ENCODE assay signal across 24 cellular contexts in the genomic region with DNA sequence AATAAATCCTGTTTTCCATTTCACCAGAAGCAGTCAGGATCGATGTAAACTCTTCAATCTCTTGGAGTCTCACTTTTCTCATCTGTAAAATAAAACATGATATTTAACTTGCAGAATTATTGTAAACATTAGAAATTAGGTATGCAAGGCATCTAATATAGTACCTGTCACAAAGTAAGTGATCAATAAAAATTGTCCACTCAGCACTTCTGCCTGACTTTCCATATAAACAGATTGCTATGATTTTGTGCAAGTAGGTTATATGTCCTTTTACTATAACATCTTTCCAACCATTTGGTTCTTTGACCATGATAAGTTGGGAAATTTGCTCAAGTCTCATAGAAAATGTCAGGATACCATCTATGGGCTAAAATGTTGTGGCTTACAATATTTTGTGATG.
DNase-seq lines count a peak whose midpoint lies in the region; ATAC-seq, FAIRE-seq and TF ChIP-seq lines count a peak whose summit lies in the region.
"Had no signal": no experiment of that assay in that cellular context is flagged by ENCODE, and none has a peak within 500 bp of the region (broad histone marks: within the 10 kb centered on the region; RNA-seq: fewer than 3 reads in every experiment).

No MANE protein-coding gene starts in this region.

- H3K27ac Mint-ChIP-seq in HFFc6, result no peak overlapping the region
- H3K27ac Mint-ChIP-seq: B cell; CD4-positive, alpha-beta memory T cell; CD4-positive, CD25-positive, alpha-beta regulatory T cell; CD8-positive, alpha-beta memory T cell had no signal

- no peak for DNase-seq in A549 (ENCODE audit: low read depth in 1 of 2, low spot score in 1 of 2)
- DNase-seq in HCT116 (ENCODE audit: low read depth, low spot score), result no peak
- no peak for DNase-seq in H1 (ENCODE audit: low read depth in 1 of 2, low spot score in 2 of 2)
- no peak for DNase-seq in HFFc6
- DNase-seq: 8988T; AML-193; CD4-positive, alpha-beta memory T cell; CD4-positive, CD25-positive, alpha-beta regulatory T cell; CD8-positive, alpha-beta memory T cell; COR-L47; DMS 273 treated with DMSO at 0.1 percent for 48 hours; DMS153; DMS53; DMS79; DND-41; GDM1 had no signal

- H3K36me3 ChIP-seq in HCT116 (ENCODE audit: control insufficient read depth in 1 of 2, insufficient read depth in 2 of 2, low read length in 2 of 2), result no peaks in the 10 kb centered on the region
- H3K36me3 ChIP-seq in H1 (ENCODE audit: control insufficient read depth in 2 of 4, insufficient read depth in 4 of 4, low read length in 3 of 4), result no peaks in the 10 kb centered on the region
- H3K36me3 ChIP-seq: BLaER1 treated with 17β-estradiol and CSF1 and Interleukin-3, amounts not matched to agents 10 nM and 100 nM had no signal

- POLR2A ChIA-PET in A549 (lab: Yijun Ruan, JAX) (no interaction called here), HCT116 (lab: Charles Lee) (interaction anchor here (1.7 kb wide), 1 partner anchor 31 kb away, joined by 3 read pairs; no protein-coding TSS in a partner anchor), H1 (lab: Charles Lee; ENCODE audit: partially characterized antibody) (no interaction called here)

- TF ChIP-seq EP300 in A549 (IDR thresholded peaks at IDR 0.05) (no peak), H1 (IDR thresholded peaks at IDR 0.05; ENCODE audit: borderline replicate concordance in 1 of 2, low read depth in 2 of 2, low read length in 2 of 2) (no peak)

- no TSS peak for BruUV-seq in HCT116 (replicated peaks; lab: Mats Ljungman, UMichigan)

- H2BK12ac ChIP-seq in H1 (ENCODE audit: low read depth, low read length), result no peak overlapping the region

- H3K9me3 Mint-ChIP-seq in HFFc6, result peaks cover 19% of the 10 kb centered on the region

- H2AK5ac ChIP-seq in H1 (ENCODE audit: low read depth, low read length), result no peak overlapping the region

- peaks cover 6% of the 10 kb centered on the region; the same call in 2 of the 3 replicates for H3K9me3 ChIP-seq in A549
- peaks cover 0 to under 1% of the 10 kb centered on the region in 2 experiments; a peak in 1 of 4 replicates for H3K9me3 ChIP-seq in HCT116 (ENCODE audit: control insufficient read depth in 1 of 2, insufficient read depth in 1 of 2, low read depth in 1 of 2, low read length in 2 of 2)
- H3K9me3 ChIP-seq in H1 (ENCODE audit: insufficient read depth in 2 of 2, low read depth in 1 of 2, low read length in 1 of 2), result no peaks in the 10 kb centered on the region

- FAIRE-seq in A549 (lab: Jason Lieb, UNC) (no peak), H1 (lab: Jason Lieb, UNC) (no peak)
- FAIRE-seq: A204.1, GM12878, GM12892, GM18507 had no signal

- no peak overlapping the region for H4K8ac ChIP-seq in H1 (ENCODE audit: extremely low read depth, insufficient read depth, low read length)

- H3K27me3 ChIP-seq in HCT116 (ENCODE audit: insufficient read depth, low read length) (no peaks in the 10 kb centered on the region), H1 (replicated peaks in 1 of 4; ENCODE audit: control insufficient read depth in 3 of 4, extremely low read depth in 1 of 4, insufficient read depth in 3 of 4, low read length in 3 of 4) (no peaks in the 10 kb centered on the region)
- H3K27me3 ChIP-seq: BLaER1 treated with 17β-estradiol and CSF1 and Interleukin-3, amounts not matched to agents 10 nM and 100 nM had no signal

- intact Hi-C loops in HCT116 (cut with micrococcal nuclease), result no loop called here

- TF ChIP-seq RAD21 in A549 (conservative IDR thresholded peaks at IDR 0.05 in 1 of 2, IDR thresholded peaks at IDR 0.05 in 1 of 2), result no peak
- no peak for TF ChIP-seq RAD21 in HCT116 (IDR thresholded peaks at IDR 0.05; ENCODE audit: low read depth)
- no peak for TF ChIP-seq RAD21 in H1 (IDR thresholded peaks at IDR 0.05 in 1 of 2, conservative IDR thresholded peaks at IDR 0.05 in 1 of 2; ENCODE audit: low read depth in 2 of 2, low read length in 2 of 2)

- peaks cover 54% of the 10 kb centered on the region for H3K4me1 Mint-ChIP-seq in HFFc6 (ENCODE audit: low read depth)
- H3K4me1 Mint-ChIP-seq: B cell; CD14-positive monocyte; CD4-positive, alpha-beta memory T cell; CD4-positive, CD25-positive, alpha-beta regulatory T cell; CD8-positive, alpha-beta memory T cell had no signal

- no peaks in the 10 kb centered on the region for H3K79me2 ChIP-seq in HCT116 (ENCODE audit: insufficient read depth, low read length)
- no peaks in the 10 kb centered on the region for H3K79me2 ChIP-seq in H1 (ENCODE audit: control insufficient read depth in 1 of 2, insufficient read depth in 2 of 2, low read length in 2 of 2)

- H3K27ac ChIP-seq in A549, result no peak overlapping the region
- no peak overlapping the region for H3K27ac ChIP-seq in HCT116 (ENCODE audit: low read depth, low read length)
- no peak overlapping the region for H3K27ac ChIP-seq in H1 (ENCODE audit: low read depth, low read length)
- H3K27ac ChIP-seq: BLaER1 treated with 17β-estradiol and CSF1 and Interleukin-3, amounts not matched to agents 10 nM and 100 nM had no signal

- TF ChIP-seq POLR2A in A549 (IDR thresholded peaks at IDR 0.05; ENCODE audit: low read length) (no peak), HCT116 (IDR thresholded peaks at IDR 0.05; ENCODE audit: borderline replicate concordance, extremely low read depth, insufficient read depth, insufficient read length) (no peak), H1 (IDR thresholded peaks at IDR 0.05; ENCODE audit: control extremely low read depth in 1 of 2, low read depth in 2 of 2, low read length in 2 of 2) (no peak)

- H3K4me2 ChIP-seq in A549 (no peak overlapping the region), HCT116 (ENCODE audit: low read length) (no peak overlapping the region), H1 (ENCODE audit: insufficient read depth in 1 of 2, low read depth in 2 of 2, low read length in 2 of 2) (no peak overlapping the region)
- H3K4me2 ChIP-seq: BLaER1 treated with 17β-estradiol and CSF1 and Interleukin-3, amounts not matched to agents 10 nM and 100 nM had no signal

- H3K4ac ChIP-seq in H1 (replicated peaks; ENCODE audit: insufficient read length, low read depth, low read length), result no peak overlapping the region

- H3K79me1 ChIP-seq in H1 (ENCODE audit: low read depth, low read length), result no peaks in the 10 kb centered on the region

- RAD21 ChIA-PET in HCT116 (lab: Charles Lee; ENCODE audit: low non-redundant PET in 1 of 2, low total read pairs in 2 of 2, uncharacterized antibody in 2 of 2, unreplicated experiment in 2 of 2), result no interaction called here

- TF ChIP-seq CTCF in A549 (IDR thresholded peaks at IDR 0.05), result no peak
- no peak for TF ChIP-seq CTCF in HCT116 (IDR thresholded peaks at IDR 0.05 in 2 of 3, conservative IDR thresholded peaks at IDR 0.05 in 1 of 3; ENCODE audit: borderline replicate concordance in 1 of 3, insufficient read depth in 1 of 3, low read depth in 2 of 3, low read length in 2 of 3)
- no peak for TF ChIP-seq CTCF in H1 (IDR thresholded peaks at IDR 0.05; ENCODE audit: control extremely low read depth in 1 of 3, insufficient read depth in 1 of 3, low read depth in 1 of 3, low read length in 3 of 3)
- TF ChIP-seq CTCF in HFFc6 (IDR thresholded peaks at IDR 0.05), result no peak

- no peak overlapping the region for H4K91ac ChIP-seq in H1 (replicated peaks; ENCODE audit: insufficient read length, low read length)

- no peak overlapping the region for H3K14ac ChIP-seq in H1 (ENCODE audit: insufficient read length)

- WGBS in A549 (ENCODE audit: missing lambda C conversion rate), result 89% methylated on average over 1 of the region's 1 CpG
- WGBS in H1 (ENCODE audit: extremely low coverage in 1 of 2, insufficient coverage in 1 of 2, insufficient read length in 1 of 2, insufficient replicate concordance in 2 of 2, low coverage in 1 of 2, low lambda C conversion rate in 2 of 2, missing lambda C conversion rate in 1 of 2), 2 experiments, result 88% methylated on average over 1 of the region's 1 CpG; no CpG with 5 or more reads in 1 of the 2 experiments

- H2BK20ac ChIP-seq in H1 (ENCODE audit: low read length), result no peak overlapping the region

- H3K9ac ChIP-seq in HCT116 (ENCODE audit: low read length), result no peak overlapping the region
- H3K9ac ChIP-seq in H1 (replicated peaks in 1 of 4; ENCODE audit: extremely low read depth in 1 of 4, low read depth in 3 of 4, low read length in 3 of 4), result no peak overlapping the region
- H3K9ac ChIP-seq: BLaER1 treated with 17β-estradiol and CSF1 and Interleukin-3, amounts not matched to agents 10 nM and 100 nM had no signal

- no peak overlapping the region for H2BK120ac ChIP-seq in H1 (replicated peaks; ENCODE audit: low read depth, low read length)

- no peaks in the 10 kb centered on the region for H3K9me2 ChIP-seq in HCT116 (ENCODE audit: insufficient read depth)

- no peak for ATAC-seq in A549
- no peak for ATAC-seq in HCT116
- ATAC-seq in HG02623 (IDR thresholded peaks at IDR 0.05; ENCODE audit: unreplicated experiment), result no peak
- ATAC-seq: GM12878 had no signal

- no peaks in the 10 kb centered on the region for H3K27me3 Mint-ChIP-seq in HFFc6 (ENCODE audit: insufficient read depth)
- H3K27me3 Mint-ChIP-seq: CD4-positive, CD25-positive, alpha-beta regulatory T cell had no signal

- no peak overlapping the region for H3K18ac ChIP-seq in H1 (ENCODE audit: extremely low read depth, low read length)

- H2BK5ac ChIP-seq in H1 (ENCODE audit: low read depth, low read length), result no peak overlapping the region

- H2AFZ ChIP-seq in HCT116 (ENCODE audit: low read depth, low read length, poor library complexity, severe bottlenecking) (peak overlapping the region; percentile 48), H1 (ENCODE audit: low read length) (no peak overlapping the region)

- no peaks in the 10 kb centered on the region for H4K20me1 ChIP-seq in HCT116 (ENCODE audit: insufficient read depth)
- no peaks in the 10 kb centered on the region for H4K20me1 ChIP-seq in H1 (replicated peaks in 1 of 2; ENCODE audit: control insufficient read depth in 1 of 2, insufficient read depth in 2 of 2, low read length in 2 of 2)
- H4K20me1 ChIP-seq: BLaER1 treated with 17β-estradiol and CSF1 and Interleukin-3, amounts not matched to agents 10 nM and 100 nM had no signal

- no peaks in the 10 kb centered on the region for H3K23me2 ChIP-seq in H1 (ENCODE audit: low read depth, low read length)

- no peak overlapping the region for H3K4me3 Mint-ChIP-seq in HFFc6
- H3K4me3 Mint-ChIP-seq: B cell; CD14-positive monocyte; CD4-positive, alpha-beta memory T cell; CD4-positive, CD25-positive, alpha-beta regulatory T cell; CD8-positive, alpha-beta memory T cell had no signal

- H2BK15ac ChIP-seq in H1 (ENCODE audit: low read length), result no peak overlapping the region

- CTCF ChIA-PET in A549 (lab: Yijun Ruan, JAX), result no interaction called here
- CTCF ChIA-PET in HCT116 (lab: Charles Lee), result no interaction called here
- CTCF ChIA-PET in H1 (lab: Charles Lee; ENCODE audit: partially characterized antibody), result interaction anchor here (3.1 kb wide), 1 partner anchor 55 kb away, joined by 8 read pairs; no protein-coding TSS in a partner anchor

- no peak overlapping the region for H3K4me3 ChIP-seq in A549
- no peak overlapping the region for H3K4me3 ChIP-seq in HCT116 (replicated peaks in 1 of 2; ENCODE audit: low read depth in 1 of 2, low read length in 2 of 2)
- H3K4me3 ChIP-seq in H1 (ENCODE audit: extremely low read depth in 1 of 4, insufficient read depth in 2 of 4, low read depth in 3 of 4, low read length in 4 of 4), result no peak overlapping the region
- H3K4me3 ChIP-seq: BLaER1 treated with 17β-estradiol and CSF1 and Interleukin-3, amounts not matched to agents 10 nM and 100 nM; GM12878 had no signal

- H3K4me1 ChIP-seq in A549, result peaks cover 14% of the 10 kb centered on the region
- peaks cover 4 to 34% of the 10 kb centered on the region in 2 experiments; a peak in 2 of 4 replicates for H3K4me1 ChIP-seq in HCT116 (ENCODE audit: control insufficient read depth in 1 of 2, insufficient read depth in 2 of 2, low read length in 2 of 2)
- H3K4me1 ChIP-seq in H1 (replicated peaks in 1 of 4; ENCODE audit: control insufficient read depth in 3 of 4, insufficient read depth in 4 of 4, low read length in 3 of 4), result no peaks in the 10 kb centered on the region
- H3K4me1 ChIP-seq: BLaER1 treated with 17β-estradiol and CSF1 and Interleukin-3, amounts not matched to agents 10 nM and 100 nM had no signal

- H3K36me3 Mint-ChIP-seq in HFFc6 (ENCODE audit: low read depth), result peaks cover 15% of the 10 kb centered on the region
- H3K36me3 Mint-ChIP-seq: CD14-positive monocyte; CD4-positive, CD25-positive, alpha-beta regulatory T cell had no signal

- H4K5ac ChIP-seq in H1 (ENCODE audit: insufficient read length, low read depth, low read length), result no peak overlapping the region

- H3K56ac ChIP-seq in H1 (replicated peaks; ENCODE audit: insufficient read length, low read depth, low read length), result no peak overlapping the region

- no peak overlapping the region for H3K23ac ChIP-seq in H1 (ENCODE audit: insufficient read length)
